13 cellular contexts compared by ENCODE assay signal in genomic region chr14:35369701-35370191, GRCh38. TPM values are rescaled to one million over a fixed set of nuclear protein-coding genes. Genes with fewer than 3 reads are reported as not detected.
DNase-seq lines count a peak whose midpoint lies in the region; ATAC-seq, FAIRE-seq and TF ChIP-seq lines count a peak whose summit lies in the region.
"Had no signal": no experiment of that assay in that cellular context is flagged by ENCODE, and none has a peak within 500 bp of the region (broad histone marks: within the 10 kb centered on the region; RNA-seq: fewer than 3 reads in every experiment).

No MANE protein-coding gene starts in this region.

- H3K36me3 ChIP-seq in keratinocyte (ENCODE audit: control insufficient read depth in 2 of 2, extremely low read depth in 1 of 2, insufficient read depth in 2 of 2, low read length in 2 of 2): no peaks in the 10 kb centered on the region
- H3K36me3 ChIP-seq: left lung, transverse colon had no signal

- TF ChIP-seq CTCF in keratinocyte (optimal IDR thresholded peaks at IDR 0.05 in 1 of 3, IDR thresholded peaks at IDR 0.05 in 1 of 3, conservative IDR thresholded peaks at IDR 0.05 in 1 of 3; ENCODE audit: extremely low read depth in 1 of 3, insufficient read depth in 2 of 3, low read length in 3 of 3): no peak

- H3K4me3 Mint-ChIP-seq in activated naive CD8-positive, alpha-beta T cell treated with anti-CD3 and anti-CD28 coated beads for 36 hours: no peak overlapping the region

- ATAC-seq in GM18868 (IDR thresholded peaks at IDR 0.05; ENCODE audit: unreplicated experiment) (no peak), GM21737 (IDR thresholded peaks at IDR 0.05; ENCODE audit: unreplicated experiment) (no peak)
- ATAC-seq: left lung had no signal

- H3K27me3 Mint-ChIP-seq in activated naive CD8-positive, alpha-beta T cell treated with anti-CD3 and anti-CD28 coated beads for 36 hours: no peaks in the 10 kb centered on the region

- peak overlapping the region; percentile 5 for H3K27ac ChIP-seq in keratinocyte (ENCODE audit: control insufficient read depth, insufficient read depth, low read length)
- H3K27ac ChIP-seq: SK-N-MC had no signal

- peak overlapping the region; percentile 32 for H2AFZ ChIP-seq in keratinocyte (ENCODE audit: control insufficient read depth, low read length)

- H3K9me1 ChIP-seq in keratinocyte (ENCODE audit: control insufficient read depth, extremely low read depth, insufficient read depth, low read length): peaks cover 3% of the 10 kb centered on the region

- no peaks in the 10 kb centered on the region for H3K27me3 ChIP-seq in keratinocyte (ENCODE audit: control insufficient read depth, extremely low read depth, insufficient read depth, low read length)
- H3K27me3 ChIP-seq: left lung, transverse colon had no signal

- H3K27ac Mint-ChIP-seq in activated naive CD8-positive, alpha-beta T cell treated with anti-CD3 and anti-CD28 coated beads for 36 hours: peak overlapping the region; percentile 66

- FAIRE-seq in keratinocyte (lab: Jason Lieb, UNC): peak; percentile 89

- dilution Hi-C loops in keratinocyte (cut with MboI; ENCODE audit: extremely low pct_ligation_motif_present, low sequenced_read_pairs): no loop called here

- no peak overlapping the region for H3K4me3 ChIP-seq in keratinocyte (ENCODE audit: control insufficient read depth in 2 of 3, extremely low read depth in 1 of 3, insufficient read depth in 2 of 3, low read depth in 1 of 3, low read length in 3 of 3)
- H3K4me3 ChIP-seq: left lung, SK-N-MC, transverse colon had no signal

- peak overlapping the region; percentile 53 for H3K4me2 ChIP-seq in keratinocyte (ENCODE audit: control insufficient read depth, extremely low read depth, insufficient read depth, low read depth, low read length)

- H3K9ac ChIP-seq in keratinocyte (ENCODE audit: control insufficient read depth, extremely low read depth, insufficient read depth, low read length): peak overlapping the region; percentile 5

- H3K4me1 ChIP-seq in keratinocyte (ENCODE audit: control insufficient read depth, extremely low read depth, insufficient read depth, low read length): peaks cover 29% of the 10 kb centered on the region

- peak; percentile 84 for DNase-seq in COLO668 (lab: John Stamatoyannopoulos, UW; ENCODE audit: unreplicated experiment)
- peak; percentile 76 for DNase-seq in NCI-H128 (lab: John Stamatoyannopoulos, UW; ENCODE audit: unreplicated experiment)
- peak; percentile 56 for DNase-seq in activated naive CD8-positive, alpha-beta T cell treated with anti-CD3 and anti-CD28 coated beads for 36 hours
- DNase-seq in keratinocyte (ENCODE audit: low read depth, low spot score): peak; percentile 76
- DNase-seq in stimulated activated CD4-positive, alpha-beta T cell treated with anti-CD3 and anti-CD28 coated beads, Interleukin-4, amount 100 ng/mL, for 1 hour: no peak
- DNase-seq in UCSD-AML1 (lab: John Stamatoyannopoulos, UW; ENCODE audit: unreplicated experiment): no peak
- DNase-seq: activated CD4-positive, alpha-beta T cell treated with anti-CD3 and anti-CD28 coated beads for 4 hours; amniotic stem cell; left lung; transverse colon had no signal

- H3K79me2 ChIP-seq in keratinocyte (ENCODE audit: control insufficient read depth, insufficient read depth, low read length): no peaks in the 10 kb centered on the region

- H3K4me1 Mint-ChIP-seq in activated naive CD8-positive, alpha-beta T cell treated with anti-CD3 and anti-CD28 coated beads for 36 hours: peaks cover 53% of the 10 kb centered on the region

- peaks cover 4% of the 10 kb centered on the region for H3K36me3 Mint-ChIP-seq in activated naive CD8-positive, alpha-beta T cell treated with anti-CD3 and anti-CD28 coated beads for 36 hours

- peaks cover 4% of the 10 kb centered on the region for H3K9me3 ChIP-seq in keratinocyte (ENCODE audit: control insufficient read depth, low read depth, low read length)

- H4K20me1 ChIP-seq in keratinocyte (ENCODE audit: control insufficient read depth, extremely low read depth, insufficient read depth, low read length): no peaks in the 10 kb centered on the region

- H3K9me3 Mint-ChIP-seq in activated naive CD8-positive, alpha-beta T cell treated with anti-CD3 and anti-CD28 coated beads for 36 hours: peaks cover 4% of the 10 kb centered on the region

RNA-seq across cellular contexts. Expression of gene NFKBIA, which starts 34.8 kb away (rescaled TPM):
- 100 to 1,000 TPM; 395 to 400 TPM for total RNA-seq in activated naive CD8-positive, alpha-beta T cell treated with anti-CD3 and anti-CD28 coated beads for 36 hours
- polyA plus RNA-seq in keratinocyte: 35.2 to 123 TPM (median 92.6 TPM) in 3 replicates
- polyA plus RNA-seq in keratinocyte (2011; ENCODE audit: low read depth): 199 TPM
- polyA plus RNA-seq in keratinocyte (2011; cell fraction: cytosol; rRNA removed): 33.0 and 56.7 TPM in 2 replicates
- polyA plus RNA-seq in keratinocyte (2011; cell fraction: nucleus; rRNA removed): 250 and 467 TPM in 2 replicates
- 30.3 and 200 TPM in 2 replicates for polyA plus RNA-seq in keratinocyte (2012; ENCODE audit: low replicate concordance)
- 122 to 241 TPM (median 215 TPM) in 3 replicates for polyA minus RNA-seq in keratinocyte
- 85.2 TPM for polyA minus RNA-seq in keratinocyte (2011; cell fraction: cytosol; rRNA and poly(A)+ RNA removed)
- polyA minus RNA-seq in keratinocyte (2011; cell fraction: nucleus; rRNA and poly(A)+ RNA removed): 232 and 287 TPM in 2 replicates

Comparison
In these comparisons a context has a peak if more than half of its experiments do, and no peak if none do; other contexts are left out.
1. DNase-seq: peak in COLO668 (single experiment), NCI-H128 (single experiment), activated naive CD8-positive, alpha-beta T cell treated with anti-CD3 and anti-CD28 coated beads for 36 hours (single experiment) and keratinocyte (single experiment); none in stimulated activated CD4-positive, alpha-beta T cell treated with anti-CD3 and anti-CD28 coated beads, Interleukin-4, amount 100 ng/mL, for 1 hour (single experiment) and UCSD-AML1 (single experiment).